Comparison of ENCODE assay signal across 24 cellular contexts in genomic region chr5:74420220-74420619, GRCh38.
"Had no signal": no experiment of that assay in that cellular context is flagged by ENCODE, and none has a peak within 500 bp of the region (broad histone marks: within the 10 kb centered on the region; RNA-seq: fewer than 3 reads in every experiment).

No MANE protein-coding gene starts in this region.

- H3K4me3 Mint-ChIP-seq: activated B cell treated with CpG ODN at 0.5 μM for 24 hours; activated CD4-positive, alpha-beta memory T cell treated with anti-CD3 and anti-CD28 coated beads for 36 hours; activated CD4-positive, alpha-beta T cell treated with anti-CD3 and anti-CD28 coated beads, Interleukin-2, amount 10 ng/mL, durations not matched to agents 7 days and 5 days; activated naive CD8-positive, alpha-beta T cell treated with anti-CD3 and anti-CD28 coated beads, Interleukin-2, amount 50 U/mL, for 24 hours; activated T-cell treated with anti-CD3 and anti-CD28 coated beads, Interleukin-2, amount 50 U/mL, for 4 hours; T-helper 17 cell had no signal

- FAIRE-seq: bronchial epithelial cell had no signal

- H3K36me3 ChIP-seq: ascending aorta had no signal

- H3K9me3 Mint-ChIP-seq: activated B cell treated with CpG ODN at 0.5 μM for 24 hours; activated CD4-positive, alpha-beta memory T cell treated with anti-CD3 and anti-CD28 coated beads for 36 hours; activated CD4-positive, alpha-beta T cell treated with anti-CD3 and anti-CD28 coated beads, Interleukin-2, amount 10 ng/mL, durations not matched to agents 7 days and 5 days; activated naive CD4-positive, alpha-beta T cell treated with anti-CD3 and anti-CD28 coated beads, Interleukin-2, amount 50 U/mL, for 72 hours; activated naive CD8-positive, alpha-beta T cell treated with anti-CD3 and anti-CD28 coated beads, Interleukin-2, amount 50 U/mL, for 24 hours; activated T-cell treated with anti-CD3 and anti-CD28 coated beads, Interleukin-2, amount 50 U/mL, for 4 hours had no signal

- H3K4me1 ChIP-seq: ascending aorta had no signal

- H3K4me3 ChIP-seq: ascending aorta, body of pancreas had no signal

- H3K27ac ChIP-seq: ascending aorta, body of pancreas had no signal

- H3K36me3 Mint-ChIP-seq: activated CD4-positive, alpha-beta memory T cell treated with anti-CD3 and anti-CD28 coated beads for 36 hours; activated naive CD4-positive, alpha-beta T cell treated with anti-CD3 and anti-CD28 coated beads, Interleukin-2, amount 50 U/mL, for 72 hours had no signal

- H3K4me1 Mint-ChIP-seq: activated B cell treated with CpG ODN at 0.5 μM for 24 hours; activated CD4-positive, alpha-beta T cell treated with anti-CD3 and anti-CD28 coated beads, Interleukin-2, amount 10 ng/mL, durations not matched to agents 7 days and 5 days; T-helper 17 cell had no signal

- H3K27me3 ChIP-seq: ascending aorta, body of pancreas had no signal

- ATAC-seq: activated naive CD4-positive, alpha-beta T cell treated with anti-CD3 and anti-CD28 coated beads, Interleukin-2, amount 50 U/mL, for 72 hours; activated naive CD8-positive, alpha-beta T cell treated with anti-CD3 and anti-CD28 coated beads, Interleukin-2, amount 50 U/mL, for 24 hours; activated T-cell treated with anti-CD3 and anti-CD28 coated beads, Interleukin-2, amount 50 U/mL, for 4 hours; body of pancreas; T-helper 17 cell had no signal

- H3K9me3 ChIP-seq: ascending aorta, body of pancreas had no signal

- H3K27ac Mint-ChIP-seq: activated B cell treated with CpG ODN at 0.5 μM for 24 hours; activated CD4-positive, alpha-beta memory T cell treated with anti-CD3 and anti-CD28 coated beads for 36 hours; activated CD4-positive, alpha-beta T cell treated with anti-CD3 and anti-CD28 coated beads, Interleukin-2, amount 10 ng/mL, durations not matched to agents 7 days and 5 days; activated naive CD4-positive, alpha-beta T cell treated with anti-CD3 and anti-CD28 coated beads, Interleukin-2, amount 50 U/mL, for 72 hours; activated naive CD8-positive, alpha-beta T cell treated with anti-CD3 and anti-CD28 coated beads, Interleukin-2, amount 50 U/mL, for 24 hours; T-helper 17 cell had no signal

- DNase-seq: activated B cell treated with CpG ODN at 0.5 μM for 24 hours; activated CD4-positive, alpha-beta memory T cell treated with anti-CD3 and anti-CD28 coated beads for 36 hours; activated CD4-positive, alpha-beta T cell treated with anti-CD3 and anti-CD28 coated beads, Interleukin-2, amount 10 ng/mL, durations not matched to agents 7 days and 5 days; activated CD8-positive, alpha-beta memory T cell treated with anti-CD3 and anti-CD28 coated beads for 24 hours; activated effector memory CD4-positive, alpha-beta T cell treated with anti-CD3 and anti-CD28 coated beads, Interleukin-2, amount 50 U/mL, for 16 hours; activated naive CD4-positive, alpha-beta T cell treated with Interleukin-2 at 50 U/mL for 16 hours; activated naive CD8-positive, alpha-beta T cell treated with anti-CD3 and anti-CD28 coated beads, Interleukin-2, amount 50 U/mL, for 24 hours; activated T-cell treated with anti-CD3 and anti-CD28 coated beads, Interleukin-2, amount 50 U/mL, for 4 hours; amniotic stem cell; body of pancreas; central memory CD4-positive, alpha-beta T cell; Kasumi-1; NCI-H1048; NCI-H146; NCI-H187 treated with DMSO at 0.1 percent for 48 hours; NCI-H2081 treated with DMSO at 0.1 percent for 48 hours; NCI-H446; NCI-H524; SIG-M5; T-helper 17 cell; T-helper 9 cell had no signal
